In genomic region chr4:132230025-132230424, GRCh38 we compare ENCODE assay signal across 22 cellular contexts.
"Had no signal": no experiment of that assay in that cellular context is flagged by ENCODE, and none has a peak within 500 bp of the region (broad histone marks: within the 10 kb centered on the region; RNA-seq: fewer than 3 reads in every experiment).

No MANE protein-coding gene starts in this region.

- H3K79me2 ChIP-seq: parathyroid adenoma had no signal

- H3K9me3 ChIP-seq: right lobe of liver, thoracic aorta, upper lobe of left lung had no signal

- H3K27ac ChIP-seq: parathyroid adenoma, right lobe of liver, thoracic aorta, tibial nerve, upper lobe of left lung had no signal

- H3K4me3 Mint-ChIP-seq: mesothelial cell of epicardium; naive B cell; natural killer cell treated with Interleukin-12 subunit alpha and Interleukin-12 subunit beta and Interleukin-15 and Interleukin-18, amount 100 ng/mL, for 72 hours; neural crest cell; stimulated activated naive B cell treated with anti-CD40 and anti-IgM and Interleukin-4, amounts not matched to agents 10 μg/mL and 1 μg/mL and 100 μg/mL, for 72 hours; stimulated activated naive CD8-positive, alpha-beta T cell treated with anti-CD3 and anti-CD28 coated beads, Interleukin-15, Interleukin-2, amounts not matched to agents 100 ng/mL and 50 ng/mL, for 24 hours had no signal

- H3K4me1 ChIP-seq: parathyroid adenoma, right lobe of liver, tibial nerve, upper lobe of left lung had no signal

- H3K27me3 ChIP-seq: right lobe of liver, tibial nerve, upper lobe of left lung had no signal

- FAIRE-seq: urothelium cell line had no signal

- H3K36me3 ChIP-seq: right lobe of liver, thoracic aorta, tibial nerve, upper lobe of left lung had no signal

- H3K27me3 Mint-ChIP-seq: naive B cell; natural killer cell treated with Interleukin-12 subunit alpha and Interleukin-12 subunit beta and Interleukin-15 and Interleukin-18, amount 100 ng/mL, for 72 hours; progenitor cell of endocrine pancreas; stimulated activated naive B cell treated with anti-CD40 and anti-IgM and Interleukin-4, amounts not matched to agents 10 μg/mL and 1 μg/mL and 100 μg/mL, for 72 hours; stimulated activated naive CD8-positive, alpha-beta T cell treated with anti-CD3 and anti-CD28 coated beads, Interleukin-15, Interleukin-2, amounts not matched to agents 100 ng/mL and 50 ng/mL, for 24 hours had no signal

- H3K4me1 Mint-ChIP-seq: mesothelial cell of epicardium; naive B cell; stimulated activated naive B cell treated with anti-CD40 and anti-IgM and Interleukin-4, amounts not matched to agents 10 μg/mL and 1 μg/mL and 100 μg/mL, for 72 hours had no signal

- H3K36me3 Mint-ChIP-seq: naive B cell; stimulated activated naive B cell treated with anti-CD40 and anti-IgM and Interleukin-4, amounts not matched to agents 10 μg/mL and 1 μg/mL and 100 μg/mL, for 72 hours had no signal

- H3K27ac Mint-ChIP-seq: mesothelial cell of epicardium; naive B cell; natural killer cell treated with Interleukin-12 subunit alpha and Interleukin-12 subunit beta and Interleukin-15 and Interleukin-18, amount 100 ng/mL, for 72 hours; progenitor cell of endocrine pancreas; stimulated activated naive B cell treated with anti-CD40 and anti-IgM and Interleukin-4, amounts not matched to agents 10 μg/mL and 1 μg/mL and 100 μg/mL, for 72 hours; stimulated activated naive CD8-positive, alpha-beta T cell treated with anti-CD3 and anti-CD28 coated beads, Interleukin-15, Interleukin-2, amounts not matched to agents 100 ng/mL and 50 ng/mL, for 24 hours had no signal

- H3K9ac ChIP-seq: parathyroid adenoma had no signal

- H3K4me3 ChIP-seq: mucosa of descending colon, right lobe of liver, thoracic aorta, tibial nerve, upper lobe of left lung had no signal

- H2AFZ ChIP-seq: parathyroid adenoma had no signal

- DNase-seq: cortex of kidney; head of caudate nucleus; kidney; mesenchymal stem cell; mucosa of descending colon; naive B cell; right lobe of liver; small intestine; stimulated activated CD4-positive, alpha-beta T cell treated with anti-CD3 and anti-CD28 coated beads, Interleukin-15, amount 100 ng/mL, for 24 hours; stimulated activated CD4-positive, alpha-beta T cell treated with anti-CD3 and anti-CD28 coated beads, Interleukin-2, amount 100 ng/mL, for 48 hours; stimulated activated naive B cell treated with anti-CD40 and anti-IgM and Interleukin-4, amounts not matched to agents 10 μg/mL and 1 μg/mL and 100 μg/mL, for 72 hours; upper lobe of left lung had no signal

- ATAC-seq: left lobe of liver; mucosa of descending colon; natural killer cell treated with Interleukin-12 subunit alpha and Interleukin-12 subunit beta and Interleukin-15 and Interleukin-18, amount 100 ng/mL, for 72 hours; right lobe of liver; stimulated activated naive B cell treated with anti-CD40 and anti-IgM and Interleukin-4, amounts not matched to agents 10 μg/mL and 1 μg/mL and 100 μg/mL, for 72 hours had no signal
